ENCODE assay signal across 14 cellular contexts in the genomic region with DNA sequence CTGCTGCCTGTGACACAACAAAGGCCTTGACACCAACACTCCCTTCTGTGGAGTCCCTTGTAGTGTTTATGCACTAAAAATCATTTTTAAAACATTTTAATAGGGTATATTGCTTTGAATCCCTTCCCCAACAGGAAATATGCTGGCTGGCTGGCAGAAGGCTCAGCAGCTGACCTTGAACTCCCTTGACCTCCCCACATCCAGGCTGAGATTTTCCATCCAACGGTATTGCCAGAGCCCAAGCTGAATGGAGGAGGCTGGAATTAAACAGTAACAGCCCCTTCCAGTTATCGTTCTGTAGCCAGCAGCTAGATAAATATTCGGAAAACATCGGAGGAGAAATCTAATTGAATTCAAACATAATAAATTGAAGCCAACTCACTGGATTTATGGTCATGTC. TPM values are rescaled to one million over a fixed set of nuclear protein-coding genes. Genes with fewer than 3 reads are reported as not detected.
"Had no signal": no experiment of that assay in that cellular context is flagged by ENCODE, and none has a peak within 500 bp of the region (broad histone marks: within the 10 kb centered on the region; RNA-seq: fewer than 3 reads in every experiment).

No MANE protein-coding gene starts in this region.

RNA-seq across cellular contexts. Expression of a gene that starts 44.0 kb away (rescaled TPM):
- total RNA-seq: naive thymus-derived CD8-positive, alpha-beta T cell; natural killer cell treated with Interleukin-12 subunit alpha and Interleukin-12 subunit beta and Interleukin-15 and Interleukin-18, amount 100 ng/mL, for 72 hours; neural crest cell; progenitor cell of endocrine pancreas; renal cortical epithelial cell; transverse colon had no signal
- polyA plus RNA-seq: naive thymus-derived CD8-positive, alpha-beta T cell; psoas muscle had no signal

RNA-seq across cellular contexts. Expression of a gene that starts 46.2 kb away (rescaled TPM):
- total RNA-seq: naive thymus-derived CD8-positive, alpha-beta T cell; natural killer cell treated with Interleukin-12 subunit alpha and Interleukin-12 subunit beta and Interleukin-15 and Interleukin-18, amount 100 ng/mL, for 72 hours; neural crest cell; psoas muscle; sciatic nerve; smooth muscle cell; spleen; upper lobe of right lung; uterus had no signal
- polyA plus RNA-seq: naive thymus-derived CD8-positive, alpha-beta T cell; ovary; smooth muscle cell; spleen; urinary bladder had no signal
